21 cellular contexts compared by ENCODE assay signal in genomic region chr1:101182627-101183387, GRCh38. TPM values are rescaled to one million over a fixed set of nuclear protein-coding genes. Genes with fewer than 3 reads are reported as not detected.
DNase-seq lines count a peak whose midpoint lies in the region; ATAC-seq and TF ChIP-seq lines count a peak whose summit lies in the region.
"Had no signal": no experiment of that assay in that cellular context is flagged by ENCODE, and none has a peak within 500 bp of the region (broad histone marks: within the 10 kb centered on the region; RNA-seq: fewer than 3 reads in every experiment).

No MANE protein-coding gene starts in this region.

- DNase-seq in T-helper 1 cell (no peak), heart right ventricle (no peak), cardiac septum (ENCODE audit: low spot score) (no peak), left lung (no peak), upper lobe of left lung (no peak), stomach (no peak)
- DNase-seq in stimulated activated naive CD4-positive, alpha-beta T cell (lab: John Stamatoyannopoulos, UW) = no peak
- DNase-seq: 8988T; activated CD4-positive, alpha-beta T cell treated with anti-CD3 and anti-CD28 coated beads, Interleukin-2, amount 10 ng/mL, durations not matched to agents 7 days and 5 days; colonic mucosa; effector memory CD8-positive, alpha-beta T cell; H9; mucosa of descending colon; NCI-H1417; NCI-H2081 treated with DMSO at 0.1 percent for 48 hours; OCI-M1; stimulated activated CD4-positive, alpha-beta T cell treated with anti-CD3 and anti-CD28 coated beads, Interleukin-1b, Interleukin-23, amount 100 ng/mL, for 48 hours had no signal

- H3K27ac ChIP-seq in heart right ventricle (peak overlapping the region; percentile 45 to 77 (median 64)), left lung (peak overlapping the region; percentile 21 to 35), upper lobe of left lung (peak overlapping the region; percentile 64 to 82 (median 76)), stomach (peak overlapping the region in 2 of 5 donors; percentile 7 to 35)
- H3K27ac ChIP-seq: colonic mucosa, HL-60 had no signal

- no peaks in the 10 kb centered on the region for H3K9me3 ChIP-seq in heart right ventricle
- no peaks in the 10 kb centered on the region for H3K9me3 ChIP-seq in left lung
- no peaks in the 10 kb centered on the region for H3K9me3 ChIP-seq in upper lobe of left lung
- no peaks in the 10 kb centered on the region for H3K9me3 ChIP-seq in stomach
- H3K9me3 ChIP-seq: colonic mucosa, mucosa of descending colon had no signal

- no peaks in the 10 kb centered on the region for H3K27me3 Mint-ChIP-seq in T-helper 1 cell treated with Interleukin-12 subunit alpha and Interleukin-12 subunit beta and Interleukin-4 antibody, amounts not matched to agents 30 μg/mL and 1 μg/mL, for 36 hours (ENCODE audit: low read depth)
- H3K27me3 Mint-ChIP-seq: activated CD4-positive, alpha-beta T cell treated with anti-CD3 and anti-CD28 coated beads, Interleukin-2, amount 10 ng/mL, durations not matched to agents 7 days and 5 days; brain; effector memory CD8-positive, alpha-beta T cell had no signal

- H3K27ac Mint-ChIP-seq in T-helper 1 cell treated with Interleukin-12 subunit alpha and Interleukin-12 subunit beta and Interleukin-4 antibody, amounts not matched to agents 30 μg/mL and 1 μg/mL, for 36 hours = peak overlapping the region; percentile 64
- H3K27ac Mint-ChIP-seq: brain; effector memory CD8-positive, alpha-beta T cell; H9 had no signal

- ATAC-seq in heart right ventricle (no peak), left lung (no peak), upper lobe of left lung (ENCODE audit: low FRiP score in 2 of 2) (no peak)
- ATAC-seq: effector memory CD8-positive, alpha-beta T cell had no signal

- H3K27me3 ChIP-seq in heart right ventricle (no peaks in the 10 kb centered on the region), left lung (no peaks in the 10 kb centered on the region), upper lobe of left lung (no peaks in the 10 kb centered on the region), stomach (no peaks in the 10 kb centered on the region)
- H3K27me3 ChIP-seq: colonic mucosa had no signal

- TF ChIP-seq EP300 in upper lobe of left lung (IDR thresholded peaks at IDR 0.05) (no peak), stomach (IDR thresholded peaks at IDR 0.05) (no peak)

- TF ChIP-seq CTCF in heart right ventricle (IDR thresholded peaks at IDR 0.05) (no peak), left lung (IDR thresholded peaks at IDR 0.05) (no peak), upper lobe of left lung (IDR thresholded peaks at IDR 0.05) (no peak), stomach (IDR thresholded peaks at IDR 0.05) (no peak)

- H3K4me1 ChIP-seq in heart right ventricle (peaks cover 0 to 47% (median 10%) of the 10 kb centered on the region in 9 donors), left lung (peaks cover 0 to 14% of the 10 kb centered on the region in 2 donors), upper lobe of left lung (peaks cover 0 to 15% (median 4%) of the 10 kb centered on the region in 4 donors), stomach (no peaks in the 10 kb centered on the region)
- H3K4me1 ChIP-seq: colonic mucosa had no signal

- peaks cover 13% of the 10 kb centered on the region for H3K36me3 Mint-ChIP-seq in T-helper 1 cell treated with Interleukin-12 subunit alpha and Interleukin-12 subunit beta and Interleukin-4 antibody, amounts not matched to agents 30 μg/mL and 1 μg/mL, for 36 hours (ENCODE audit: low read depth)
- H3K36me3 Mint-ChIP-seq: brain had no signal

- no peak overlapping the region for H3K4me3 ChIP-seq in heart right ventricle
- H3K4me3 ChIP-seq in left lung = no peak overlapping the region
- no peak overlapping the region for H3K4me3 ChIP-seq in upper lobe of left lung
- no peak overlapping the region for H3K4me3 ChIP-seq in stomach
- H3K4me3 ChIP-seq: colonic mucosa, mucosa of descending colon had no signal

- no peak overlapping the region for H3K4me3 Mint-ChIP-seq in T-helper 1 cell treated with Interleukin-12 subunit alpha and Interleukin-12 subunit beta and Interleukin-4 antibody, amounts not matched to agents 30 μg/mL and 1 μg/mL, for 36 hours
- H3K4me3 Mint-ChIP-seq: activated CD4-positive, alpha-beta T cell treated with anti-CD3 and anti-CD28 coated beads, Interleukin-2, amount 10 ng/mL, durations not matched to agents 7 days and 5 days; brain; effector memory CD8-positive, alpha-beta T cell; H9 had no signal

- peaks cover 59% of the 10 kb centered on the region for H3K4me1 Mint-ChIP-seq in T-helper 1 cell treated with Interleukin-12 subunit alpha and Interleukin-12 subunit beta and Interleukin-4 antibody, amounts not matched to agents 30 μg/mL and 1 μg/mL, for 36 hours (ENCODE audit: low read depth)
- H3K4me1 Mint-ChIP-seq: H9 had no signal

- H3K9me3 Mint-ChIP-seq in T-helper 1 cell treated with Interleukin-12 subunit alpha and Interleukin-12 subunit beta and Interleukin-4 antibody, amounts not matched to agents 30 μg/mL and 1 μg/mL, for 36 hours = peaks cover 3% of the 10 kb centered on the region
- H3K9me3 Mint-ChIP-seq: brain; effector memory CD8-positive, alpha-beta T cell; H9 had no signal

- H3K36me3 ChIP-seq in heart right ventricle = no peaks in the 10 kb centered on the region
- no peaks in the 10 kb centered on the region for H3K36me3 ChIP-seq in left lung
- no peaks in the 10 kb centered on the region for H3K36me3 ChIP-seq in upper lobe of left lung
- no peaks in the 10 kb centered on the region for H3K36me3 ChIP-seq in stomach
- H3K36me3 ChIP-seq: colonic mucosa had no signal

- TF ChIP-seq POLR2A in upper lobe of left lung (IDR thresholded peaks at IDR 0.05) = no peak
- TF ChIP-seq POLR2A in stomach (IDR thresholded peaks at IDR 0.05) = no peak

- intact Hi-C loops in heart right ventricle (cut with DNase I) (loop anchor here in 2 of 10 donors (5.0 kb wide), 1 partner anchor 54 kb away; the partner anchor contains the start of gene S1PR1 (in 2 of the 2)), cardiac septum (cut with DNase I) (loop anchor here (5.0 kb wide), 1 partner anchor 54 kb away; the partner anchor contains the start of gene S1PR1), left lung (cut with DNase I) (no loop called here), stomach (cut with DNase I; ENCODE audit: low total_unique reads) (no loop called here)

RNA-seq across cellular contexts. Expression of gene S1PR1, which starts 54.0 kb away (rescaled TPM):
- total RNA-seq in heart right ventricle (10 to 100 TPM; 37.4 to 82.2 (median 55.2) TPM), cardiac septum (57.9 TPM), left lung (10 to 100 TPM; 35.5 to 89.3 TPM), upper lobe of left lung (100 to 1,000 TPM in 1 of 6 donors, 10 to 100 TPM in 5; 18.9 to 130 (median 76.5) TPM), stomach (10 to 100 TPM in 3 of 5 donors, 1 to 10 TPM in 2; 5.8 to 54.0 (median 14.3) TPM)
- polyA plus RNA-seq in heart right ventricle (10 to 100 TPM; 50.3 to 51.2 TPM), stomach (10 to 100 TPM in 1 of 3 donors, 1 to 10 TPM in 2; 3.7 to 11.6 (median 8.4) TPM)
- polyA plus RNA-seq: neural cell had no signal
